In the genomic region with DNA sequence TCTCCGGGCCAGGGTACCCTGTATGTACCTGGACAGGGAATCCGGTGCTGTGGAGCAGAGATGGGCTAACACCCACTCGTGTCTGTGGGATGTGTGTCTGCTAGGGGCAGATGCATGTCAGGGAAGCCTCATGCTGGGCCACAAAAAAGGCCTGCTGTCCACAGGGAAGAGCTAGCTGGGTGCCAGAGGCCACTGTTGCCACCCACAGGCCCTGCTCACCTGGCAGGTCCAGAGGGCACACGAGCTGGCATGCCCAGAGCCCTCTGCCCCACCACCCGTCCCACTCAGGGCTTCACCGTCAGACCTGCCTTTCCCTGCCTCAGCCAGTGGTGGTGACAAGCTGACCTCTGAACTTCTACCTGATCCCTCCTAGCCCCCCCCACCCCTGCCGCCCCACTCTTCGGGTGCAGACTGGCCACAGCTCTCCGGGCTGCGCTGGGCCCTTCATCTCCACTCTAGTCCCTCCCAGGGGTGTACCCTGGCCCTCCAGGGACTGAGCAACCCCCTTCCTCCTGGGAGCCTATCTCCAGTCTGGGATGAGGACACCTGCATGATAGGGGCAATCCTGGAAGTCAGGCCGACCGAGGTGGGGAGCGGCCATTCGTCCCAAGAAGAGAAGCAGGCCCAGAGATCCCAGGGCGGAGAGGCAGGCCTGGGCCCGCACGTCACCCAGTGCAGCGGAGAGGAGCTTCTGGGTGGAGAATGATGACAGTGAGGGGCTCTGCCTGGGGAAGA, we compare ENCODE assay signal across 1 cellular context.
A peak's percentile ranks its signal among the peaks of the same experiment; 100 is the strongest.
TF ChIP-seq lines count a peak whose summit lies in the region.

No MANE protein-coding gene starts in this region.

TF ChIP-seq in HEK293, 187 proteins besides CTCF, POLR2A, EP300 and RAD21 (continued from another document and continues in another):
- TF ChIP-seq, protein P1, sequence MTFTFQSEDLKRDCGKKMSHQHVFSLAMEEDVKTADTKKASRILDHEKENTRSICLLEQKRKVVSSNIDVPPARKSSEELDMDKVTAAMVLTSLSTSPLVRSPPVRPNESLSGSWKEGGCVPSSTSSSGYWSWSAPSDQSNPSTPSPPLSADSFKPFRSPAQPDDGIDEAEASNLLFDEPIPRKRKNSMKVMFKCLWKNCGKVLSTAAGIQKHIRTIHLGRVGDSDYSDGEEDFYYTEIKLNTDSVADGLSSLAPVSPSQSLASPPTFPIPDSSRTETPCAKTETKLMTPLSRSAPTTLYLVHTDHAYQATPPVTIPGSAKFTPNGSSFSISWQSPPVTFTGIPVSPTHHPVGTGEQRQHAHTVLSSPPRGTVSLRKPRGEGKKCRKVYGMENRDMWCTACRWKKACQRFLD (tag by site-specific recombination; IDR thresholded peaks at IDR 0.05): no peak
- TF ChIP-seq ZNF654 (tag by site-specific recombination; IDR thresholded peaks at IDR 0.05; ENCODE audit: low read depth) (no peak), KLF10 (tag by site-specific recombination; IDR thresholded peaks at IDR 0.05) (no peak), FEZF1 (tag by site-specific recombination; IDR thresholded peaks at IDR 0.05) (peak; percentile 8; the same call in 1 of the 2 replicates), SP7 (tag by site-specific recombination; IDR thresholded peaks at IDR 0.05) (peak; percentile 12; the same call in 1 of the 2 replicates), ZNF658 (tag by site-specific recombination; IDR thresholded peaks at IDR 0.05) (no peak), ZNF645 (tag by site-specific recombination; IDR thresholded peaks at IDR 0.05) (no peak), ZNF501 (tag by site-specific recombination; IDR thresholded peaks at IDR 0.05) (no peak), ZNF37A (tag by site-specific recombination; IDR thresholded peaks at IDR 0.05) (no peak), ZNF302 (tag by site-specific recombination; IDR thresholded peaks at IDR 0.05; ENCODE audit: low read depth) (no peak), ZNF621 (tag by site-specific recombination; IDR thresholded peaks at IDR 0.05) (no peak), ATF2 (tag by site-specific recombination; IDR thresholded peaks at IDR 0.05; ENCODE audit: low read depth) (no peak), ZNF112 (tag by site-specific recombination; IDR thresholded peaks at IDR 0.05) (no peak), KLF17 (tag by site-specific recombination; IDR thresholded peaks at IDR 0.05) (no peak), ZNF266 (tag by site-specific recombination; IDR thresholded peaks at IDR 0.05; ENCODE audit: low read depth) (no peak), ZNF830 (tag by site-specific recombination; IDR thresholded peaks at IDR 0.05; ENCODE audit: low read depth) (no peak), GLIS2 (tag by site-specific recombination; IDR thresholded peaks at IDR 0.05) (no peak), ZNF449 (tag by site-specific recombination; IDR thresholded peaks at IDR 0.05) (no peak), ZNF280C (tag by site-specific recombination; IDR thresholded peaks at IDR 0.05) (no peak), ZNF138 (tag by site-specific recombination; IDR thresholded peaks at IDR 0.05; ENCODE audit: borderline replicate concordance) (no peak), WT1 (tag by site-specific recombination; IDR thresholded peaks at IDR 0.05) (no peak), ZIC2 (tag by site-specific recombination; IDR thresholded peaks at IDR 0.05) (no peak), PRDM1 (tag by site-specific recombination; IDR thresholded peaks at IDR 0.05) (no peak), ZNF23 (tag by site-specific recombination; IDR thresholded peaks at IDR 0.05; ENCODE audit: borderline replicate concordance) (no peak), ZNF529 (tag by site-specific recombination; IDR thresholded peaks at IDR 0.05; ENCODE audit: insufficient replicate concordance) (no peak), ZNF175 (tag by site-specific recombination; IDR thresholded peaks at IDR 0.05) (no peak), MZF1 (tag by site-specific recombination; IDR thresholded peaks at IDR 0.05; ENCODE audit: borderline replicate concordance) (no peak), KLF1 (tag by site-specific recombination; IDR thresholded peaks at IDR 0.05) (no peak), ZNF785 (tag by site-specific recombination; IDR thresholded peaks at IDR 0.05) (no peak), KLF8 (tag by site-specific recombination; IDR thresholded peaks at IDR 0.05) (no peak), INSM2 (tag by site-specific recombination; IDR thresholded peaks at IDR 0.05) (no peak), SALL2 (tag by site-specific recombination; IDR thresholded peaks at IDR 0.05; ENCODE audit: borderline replicate concordance) (no peak), PBX3 (CRISPR knock-in tag; IDR thresholded peaks at IDR 0.05) (no peak), IKZF3 (tag by site-specific recombination; IDR thresholded peaks at IDR 0.05) (0 out of 2 replicates have a peak, but pooled peaks have one; percentile 24), OVOL3 (tag by site-specific recombination; IDR thresholded peaks at IDR 0.05) (no peak), ZNF184 (tag by site-specific recombination; IDR thresholded peaks at IDR 0.05) (no peak), ZNF157 (tag by site-specific recombination; IDR thresholded peaks at IDR 0.05) (no peak), ZFP3 (tag by site-specific recombination; IDR thresholded peaks at IDR 0.05; ENCODE audit: low read depth) (no peak)
- TF ChIP-seq, protein P2, sequence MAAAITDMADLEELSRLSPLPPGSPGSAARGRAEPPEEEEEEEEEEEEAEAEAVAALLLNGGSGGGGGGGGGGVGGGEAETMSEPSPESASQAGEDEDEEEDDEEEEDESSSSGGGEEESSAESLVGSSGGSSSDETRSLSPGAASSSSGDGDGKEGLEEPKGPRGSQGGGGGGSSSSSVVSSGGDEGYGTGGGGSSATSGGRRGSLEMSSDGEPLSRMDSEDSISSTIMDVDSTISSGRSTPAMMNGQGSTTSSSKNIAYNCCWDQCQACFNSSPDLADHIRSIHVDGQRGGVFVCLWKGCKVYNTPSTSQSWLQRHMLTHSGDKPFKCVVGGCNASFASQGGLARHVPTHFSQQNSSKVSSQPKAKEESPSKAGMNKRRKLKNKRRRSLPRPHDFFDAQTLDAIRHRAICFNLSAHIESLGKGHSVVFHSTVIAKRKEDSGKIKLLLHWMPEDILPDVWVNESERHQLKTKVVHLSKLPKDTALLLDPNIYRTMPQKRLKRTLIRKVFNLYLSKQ (tag by site-specific recombination; IDR thresholded peaks at IDR 0.05; ENCODE audit: borderline replicate concordance): no peak
- TF ChIP-seq, protein P3, sequence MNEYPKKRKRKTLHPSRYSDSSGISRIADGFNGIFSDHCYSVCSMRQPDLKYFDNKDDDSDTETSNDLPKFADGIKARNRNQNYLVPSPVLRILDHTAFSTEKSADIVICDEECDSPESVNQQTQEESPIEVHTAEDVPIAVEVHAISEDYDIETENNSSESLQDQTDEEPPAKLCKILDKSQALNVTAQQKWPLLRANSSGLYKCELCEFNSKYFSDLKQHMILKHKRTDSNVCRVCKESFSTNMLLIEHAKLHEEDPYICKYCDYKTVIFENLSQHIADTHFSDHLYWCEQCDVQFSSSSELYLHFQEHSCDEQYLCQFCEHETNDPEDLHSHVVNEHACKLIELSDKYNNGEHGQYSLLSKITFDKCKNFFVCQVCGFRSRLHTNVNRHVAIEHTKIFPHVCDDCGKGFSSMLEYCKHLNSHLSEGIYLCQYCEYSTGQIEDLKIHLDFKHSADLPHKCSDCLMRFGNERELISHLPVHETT (tag by site-specific recombination; IDR thresholded peaks at IDR 0.05): no peak
- TF ChIP-seq, protein P4, sequence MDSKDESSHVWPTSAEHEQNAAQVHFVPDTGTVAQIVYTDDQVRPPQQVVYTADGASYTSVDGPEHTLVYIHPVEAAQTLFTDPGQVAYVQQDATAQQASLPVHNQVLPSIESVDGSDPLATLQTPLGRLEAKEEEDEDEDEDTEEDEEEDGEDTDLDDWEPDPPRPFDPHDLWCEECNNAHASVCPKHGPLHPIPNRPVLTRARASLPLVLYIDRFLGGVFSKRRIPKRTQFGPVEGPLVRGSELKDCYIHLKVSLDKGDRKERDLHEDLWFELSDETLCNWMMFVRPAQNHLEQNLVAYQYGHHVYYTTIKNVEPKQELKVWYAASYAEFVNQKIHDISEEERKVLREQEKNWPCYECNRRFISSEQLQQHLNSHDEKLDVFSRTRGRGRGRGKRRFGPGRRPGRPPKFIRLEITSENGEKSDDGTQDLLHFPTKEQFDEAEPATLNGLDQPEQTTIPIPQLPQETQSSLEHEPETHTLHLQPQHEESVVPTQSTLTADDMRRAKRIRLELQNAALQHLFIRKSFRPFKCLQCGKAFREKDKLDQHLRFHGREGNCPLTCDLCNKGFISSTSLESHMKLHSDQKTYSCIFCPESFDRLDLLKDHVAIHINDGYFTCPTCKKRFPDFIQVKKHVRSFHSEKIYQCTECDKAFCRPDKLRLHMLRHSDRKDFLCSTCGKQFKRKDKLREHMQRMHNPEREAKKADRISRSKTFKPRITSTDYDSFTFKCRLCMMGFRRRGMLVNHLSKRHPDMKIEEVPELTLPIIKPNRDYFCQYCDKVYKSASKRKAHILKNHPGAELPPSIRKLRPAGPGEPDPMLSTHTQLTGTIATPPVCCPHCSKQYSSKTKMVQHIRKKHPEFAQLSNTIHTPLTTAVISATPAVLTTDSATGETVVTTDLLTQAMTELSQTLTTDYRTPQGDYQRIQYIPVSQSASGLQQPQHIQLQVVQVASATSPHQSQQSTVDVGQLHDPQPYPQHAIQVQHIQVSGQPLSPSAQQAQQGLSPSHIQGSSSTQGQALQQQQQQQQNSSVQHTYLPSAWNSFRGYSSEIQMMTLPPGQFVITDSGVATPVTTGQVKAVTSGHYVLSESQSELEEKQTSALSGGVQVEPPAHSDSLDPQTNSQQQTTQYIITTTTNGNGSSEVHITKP (tag by site-specific recombination; IDR thresholded peaks at IDR 0.05): no peak
